16 cellular contexts compared by ENCODE assay signal in the genomic region with DNA sequence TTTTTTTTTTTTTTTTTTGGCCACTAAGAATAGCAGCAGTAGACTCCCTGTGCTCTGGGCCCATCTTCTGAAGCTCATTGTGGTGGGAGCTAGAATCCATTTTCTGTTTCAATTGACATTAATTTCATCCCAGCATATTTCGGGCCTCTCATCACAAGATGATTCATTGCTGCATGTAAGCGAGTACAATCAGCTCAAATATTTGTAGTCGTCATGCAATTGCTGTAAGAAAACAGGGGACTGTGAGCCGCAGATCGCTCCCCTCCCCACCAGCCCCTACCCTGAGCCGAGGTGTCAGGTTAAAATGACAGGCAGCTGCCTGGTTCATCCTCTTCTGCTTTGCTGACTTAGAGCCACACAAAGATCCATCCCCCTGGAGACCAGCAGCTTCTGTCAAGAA.
DNase-seq lines count a peak whose midpoint lies in the region; ATAC-seq and TF ChIP-seq lines count a peak whose summit lies in the region.
"Had no signal": no experiment of that assay in that cellular context is flagged by ENCODE, and none has a peak within 500 bp of the region (broad histone marks: within the 10 kb centered on the region; RNA-seq: fewer than 3 reads in every experiment).

No MANE protein-coding gene starts in this region.

- no peaks in the 10 kb centered on the region for H3K36me3 ChIP-seq in left lung
- H3K36me3 ChIP-seq: ascending aorta, tibial artery had no signal

- CTCF ChIA-PET in AG04450 (lab: Charles Lee) = interaction anchor here (0.7 to 1.0 kb wide), 3 partner anchors 17 to 337 kb away, joined by 3 to 7 read pairs (median 4); no protein-coding TSS in a partner anchor

- no peaks in the 10 kb centered on the region for H3K9me3 ChIP-seq in AG04450 (ENCODE audit: control insufficient read depth, insufficient read depth, low read length)
- no peaks in the 10 kb centered on the region for H3K9me3 ChIP-seq in left lung
- H3K9me3 ChIP-seq: ascending aorta, tibial artery had no signal

- DNase-seq in AG04450 (ENCODE audit: low read depth, low spot score) (peak; percentile 63), HS-5 (ENCODE audit: low read depth) (peak; percentile 68), cardiac fibroblast (ENCODE audit: low read depth in 2 of 2) (peak; percentile 64 to 77), left lung (no peak), NCI-H2029 treated with DMSO at 0.1 percent for 48 hours (lab: John Stamatoyannopoulos, UW) (no peak), DMS153 treated with DMSO at 0.1 percent for 48 hours (lab: John Stamatoyannopoulos, UW; ENCODE audit: unreplicated experiment) (no peak), NCI-H69 (lab: John Stamatoyannopoulos, UW) (no peak)
- DNase-seq: ACHN; activated T-cell treated with anti-CD3 and anti-CD28 coated beads, Interleukin-2, amount 50 U/mL, for 24 hours; effector CD8-positive, alpha-beta T cell; NCI-H1417; posterior cingulate gyrus; tibial artery had no signal

- peaks cover 2% of the 10 kb centered on the region for H3K27me3 ChIP-seq in AG04450 (ENCODE audit: control insufficient read depth, insufficient read depth, low read length)
- H3K27me3 ChIP-seq in left lung = no peaks in the 10 kb centered on the region
- H3K27me3 ChIP-seq: ascending aorta, tibial artery had no signal

- intact Hi-C loops in left lung (cut with DNase I) = no loop called here

- no peaks in the 10 kb centered on the region for H3K4me1 ChIP-seq in left lung
- H3K4me1 ChIP-seq: ascending aorta, tibial artery had no signal

- ATAC-seq in left lung (peak; percentile 29), esophagus mucosa (no peak)
- ATAC-seq: Panc1 had no signal

- no peak overlapping the region for H3K4me3 ChIP-seq in AG04450 (ENCODE audit: low read depth, low read length)
- no peak overlapping the region for H3K4me3 ChIP-seq in cardiac fibroblast (replicated peaks in 1 of 2; ENCODE audit: low read depth in 2 of 2, low read length in 2 of 2)
- no peak overlapping the region for H3K4me3 ChIP-seq in left lung
- H3K4me3 ChIP-seq: ascending aorta, tibial artery had no signal

- no peak for TF ChIP-seq CTCF in AG04450 (IDR thresholded peaks at IDR 0.05; ENCODE audit: low read depth, low read length)
- TF ChIP-seq CTCF in cardiac fibroblast (IDR thresholded peaks at IDR 0.05; ENCODE audit: low read depth, low read length) = no peak
- no peak for TF ChIP-seq CTCF in left lung (IDR thresholded peaks at IDR 0.05)

- POLR2A ChIA-PET in AG04450 (lab: Yijun Ruan, JAX) = interaction anchor here (0.8 kb wide), 1 partner anchor 887 kb away, joined by 5 read pairs; no protein-coding TSS in a partner anchor

- H3K27ac ChIP-seq in AG04450 (ENCODE audit: low read depth, low read length) = no peak overlapping the region
- peak overlapping the region in 1 of 2 donors; percentile 53 for H3K27ac ChIP-seq in left lung
- H3K27ac ChIP-seq: ascending aorta, tibial artery had no signal

Comparison
In these comparisons a context has a peak if more than half of its experiments do, and no peak if none do; other contexts are left out.
1. DNase-seq: peak in AG04450 (single experiment), HS-5 (single experiment) and cardiac fibroblast (2 of 2); none in left lung (0 of 2), NCI-H2029 treated with DMSO at 0.1 percent for 48 hours (single experiment), DMS153 treated with DMSO at 0.1 percent for 48 hours (single experiment) and NCI-H69 (single experiment).